Comparison of ENCODE assay signal across 8 cellular contexts in the genomic region with DNA sequence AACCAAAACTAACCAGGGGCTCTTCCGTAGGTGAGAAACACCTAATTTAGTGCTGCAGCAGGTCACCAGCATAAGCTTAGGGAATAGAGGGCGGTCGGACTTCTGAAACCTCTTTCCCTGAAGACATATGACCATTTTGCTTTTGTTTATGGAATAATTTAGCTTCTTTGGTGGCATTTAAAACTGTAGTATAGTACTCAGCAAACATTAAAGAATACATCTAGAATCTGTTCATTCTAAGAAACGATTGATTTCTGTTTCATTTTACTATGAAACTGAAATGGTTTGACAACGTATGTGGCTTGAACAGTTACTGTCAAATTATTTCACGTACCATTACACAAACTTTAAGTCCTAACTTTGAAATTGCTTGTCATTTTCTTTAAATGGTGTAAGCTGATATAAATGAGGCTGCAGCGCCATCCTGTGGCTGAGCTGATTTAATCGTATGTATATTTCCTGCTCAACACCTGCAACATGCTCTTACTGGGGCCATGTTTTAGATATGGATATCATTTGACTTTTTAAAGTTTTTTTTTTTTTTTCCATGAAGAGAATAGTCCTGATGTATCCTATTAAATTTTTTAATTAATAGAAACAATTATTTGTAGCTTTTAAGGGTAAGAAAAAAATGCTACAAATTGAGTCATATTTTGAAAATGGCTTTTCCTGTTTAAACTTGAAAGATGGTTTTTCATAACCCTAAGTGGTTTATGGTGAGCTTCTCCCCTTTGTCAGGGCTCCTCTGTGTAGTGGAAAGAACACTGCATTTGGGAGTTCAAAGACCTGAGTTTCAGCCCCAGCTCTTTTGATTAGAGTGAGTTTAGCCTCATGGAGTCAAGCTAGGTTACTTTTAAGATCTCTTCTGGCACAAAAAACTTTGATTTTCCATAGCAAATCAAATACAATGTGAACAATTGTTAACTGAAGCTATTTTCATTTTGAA. TPM values are rescaled to one million over a fixed set of nuclear protein-coding genes. Genes with fewer than 3 reads are reported as not detected.
DNase-seq lines count a peak whose midpoint lies in the region; ATAC-seq and TF ChIP-seq lines count a peak whose summit lies in the region.

No MANE protein-coding gene starts in this region.

- POLR2A ChIA-PET in CD4-positive, alpha-beta T cell (lab: Charles Lee): interaction anchor here (0.6 to 3.4 kb wide), 14 partner anchors 27 to 1999 kb away, joined by 3 to 27 read pairs (median 3); a partner anchor contains a TSS

- CTCF ChIA-PET in CD4-positive, alpha-beta T cell (lab: Charles Lee): interaction anchor here (0.6 to 3.5 kb wide), 25 partner anchors 9 to 1210 kb away, joined by 3 to 42 read pairs (median 4); a partner anchor contains a TSS

- no peaks in the 10 kb centered on the region for H3K9me3 ChIP-seq in CD4-positive, alpha-beta T cell (ENCODE audit: control insufficient read depth, low read length)
- H3K9me3 ChIP-seq in endodermal cell (ENCODE audit: control insufficient read depth, low read length) (no peaks in the 10 kb centered on the region), mucosa of descending colon (no peaks in the 10 kb centered on the region)

- 0 to 48% methylated on average over 2 to 8 of the region's 8 CpGs for WGBS in endodermal cell (ENCODE audit: insufficient coverage in 1 of 2, insufficient read length in 1 of 2), 2 experiments

- peak overlapping the region; percentile 54 for H3K4me3 Mint-ChIP-seq in CD4-positive, alpha-beta T cell
- H3K4me3 Mint-ChIP-seq in endodermal cell: no peak overlapping the region

- H3K4me3 ChIP-seq in endodermal cell (ENCODE audit: low read length) (no peak overlapping the region), mucosa of descending colon (no peak overlapping the region)

- H3K4me1 Mint-ChIP-seq in CD4-positive, alpha-beta T cell (ENCODE audit: low read depth): peaks cover 14% of the 10 kb centered on the region
- no peaks in the 10 kb centered on the region for H3K4me1 Mint-ChIP-seq in endodermal cell

- DNase-seq in CD4-positive, alpha-beta T cell: peak; percentile 77 to 90 (median 84)
- DNase-seq in NCI-H82 (lab: John Stamatoyannopoulos, UW) (peak; percentile 84), endodermal cell (peak; percentile 92), mucosa of descending colon (peak in 2 of 3 donors; percentile 71 to 92)
- DNase-seq in activated CD8-positive, alpha-beta memory T cell treated with anti-CD3 and anti-CD28 coated beads for 4 hours (ENCODE audit: low read depth in 2 of 2): peak; percentile 69 to 71
- peak; percentile 68 to 82 for DNase-seq in stimulated activated CD8-positive, alpha-beta memory T cell treated with anti-CD3 and anti-CD28 coated beads, Interleukin-7, amount 100 ng/mL, for 1 hour (ENCODE audit: low read depth in 2 of 2)

- H3K9ac ChIP-seq in endodermal cell (ENCODE audit: extremely low read depth, low read length, poor library complexity, severe bottlenecking): no peak overlapping the region

- no peaks in the 10 kb centered on the region for H3K36me3 Mint-ChIP-seq in CD4-positive, alpha-beta T cell (ENCODE audit: low read depth)
- no peaks in the 10 kb centered on the region for H3K36me3 Mint-ChIP-seq in endodermal cell (ENCODE audit: low read depth)

- TF ChIP-seq CTCF in CD4-positive, alpha-beta T cell (IDR thresholded peaks at IDR 0.05): peak; percentile 68
- peak; percentile 89 for TF ChIP-seq CTCF in endodermal cell (conservative IDR thresholded peaks at IDR 0.05)
- TF ChIP-seq CTCF in mucosa of descending colon (IDR thresholded peaks at IDR 0.05): no peak

- H3K36me3 ChIP-seq in endodermal cell (ENCODE audit: control insufficient read depth, insufficient read depth, low read length) (no peaks in the 10 kb centered on the region), mucosa of descending colon (ENCODE audit: low read depth) (no peaks in the 10 kb centered on the region)

- H3K9me3 Mint-ChIP-seq in CD4-positive, alpha-beta T cell: no peaks in the 10 kb centered on the region
- H3K9me3 Mint-ChIP-seq in endodermal cell: no peaks in the 10 kb centered on the region

- intact Hi-C loops in CD4-positive, alpha-beta T cell (cut with DNase I, micrococcal nuclease): loop anchor here (1.0 to 5.0 kb wide), 8 partner anchors 27 to 1399 kb away; a partner anchor contains a TSS
- intact Hi-C loops in mucosa of descending colon (cut with DNase I, micrococcal nuclease): loop anchor here (5.0 kb wide), 1 partner anchor 454 kb away; no protein-coding TSS in a partner anchor

- no peaks in the 10 kb centered on the region for H3K4me1 ChIP-seq in endodermal cell (ENCODE audit: control insufficient read depth, insufficient read depth, low read length)
- no peaks in the 10 kb centered on the region for H3K4me1 ChIP-seq in mucosa of descending colon (ENCODE audit: low read depth)

- H3K27me3 ChIP-seq in CD4-positive, alpha-beta T cell (ENCODE audit: control insufficient read depth, insufficient read depth, low read length): no peaks in the 10 kb centered on the region
- H3K27me3 ChIP-seq in endodermal cell (ENCODE audit: control insufficient read depth, insufficient read depth, low read length, poor library complexity, severe bottlenecking): no peaks in the 10 kb centered on the region

- peak; percentile 83 for ATAC-seq in CD4-positive, alpha-beta T cell (ENCODE audit: poor library complexity)
- peak; percentile 59 for ATAC-seq in GM19324 (IDR thresholded peaks at IDR 0.05; ENCODE audit: low FRiP score, unreplicated experiment)
- peak; percentile 54 for ATAC-seq in HG03442 (IDR thresholded peaks at IDR 0.05; ENCODE audit: unreplicated experiment)
- ATAC-seq in mucosa of descending colon: peak; percentile 81

- H3K27ac ChIP-seq in CD4-positive, alpha-beta T cell (ENCODE audit: low read depth, low read length): no peak overlapping the region
- H3K27ac ChIP-seq in endodermal cell (ENCODE audit: low read depth, low read length): no peak overlapping the region

- H3K27me3 Mint-ChIP-seq in CD4-positive, alpha-beta T cell: no peaks in the 10 kb centered on the region
- H3K27me3 Mint-ChIP-seq in endodermal cell (ENCODE audit: insufficient read depth): no peaks in the 10 kb centered on the region

- peak overlapping the region; percentile 39 for H3K27ac Mint-ChIP-seq in CD4-positive, alpha-beta T cell
- no peak overlapping the region for H3K27ac Mint-ChIP-seq in endodermal cell

RNA-seq across cellular contexts. Expression of a gene that starts 27.4 kb away (rescaled TPM):
- total RNA-seq in CD4-positive, alpha-beta T cell: under 1 TPM; 0.20 to 0.22 TPM
- total RNA-seq in endodermal cell (1 to 10 TPM; 1.5 to 1.7 TPM), mucosa of descending colon (1 to 10 TPM in 1 of 3 donors, under 1 TPM in 2; 0.43 to 1.9 (median 0.82) TPM)
- 0.64 TPM for polyA plus RNA-seq in endodermal cell (2013, experiment 1 of 2)
- 1.3 TPM for polyA plus RNA-seq in endodermal cell (2013, experiment 2 of 2)
